Comparison of ENCODE assay signal across 26 cellular contexts in the genomic region with DNA sequence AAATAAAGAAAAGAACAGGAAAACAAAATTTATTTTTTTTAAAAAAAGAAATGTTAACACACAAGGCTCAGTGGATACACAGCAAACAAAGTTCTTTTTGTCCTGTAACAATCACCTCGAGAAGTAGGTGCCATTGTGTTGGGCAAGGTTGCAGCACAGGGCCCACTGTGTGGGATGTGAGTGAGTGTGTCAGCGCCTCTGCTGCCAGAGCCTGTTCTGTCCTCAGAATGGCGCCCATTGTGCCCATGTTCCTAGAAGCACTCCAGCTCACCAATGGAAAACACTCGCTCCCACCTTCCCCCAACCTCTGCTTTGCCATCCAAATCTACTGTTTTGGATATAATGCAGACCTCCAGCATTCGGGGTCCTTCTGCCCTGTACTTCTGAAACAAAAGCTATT.
"Had no signal": no experiment of that assay in that cellular context is flagged by ENCODE, and none has a peak within 500 bp of the region (broad histone marks: within the 10 kb centered on the region; RNA-seq: fewer than 3 reads in every experiment).

No MANE protein-coding gene starts in this region.

- H3K27me3 ChIP-seq: stomach, suprapubic skin, testis, thyroid gland, tibial artery, tibial nerve, transverse colon, upper lobe of left lung, upper lobe of right lung, uterus, vagina had no signal

- H3K9me3 ChIP-seq: stomach, suprapubic skin, testis, thoracic aorta, thyroid gland, tibial artery, tibial nerve, transverse colon, upper lobe of left lung, upper lobe of right lung, uterus, vagina had no signal

- H3K36me3 ChIP-seq: stomach, suprapubic skin, thoracic aorta, thyroid gland, tibial artery, tibial nerve, transverse colon, upper lobe of left lung, upper lobe of right lung, uterus, vagina had no signal

- H3K4me3 ChIP-seq: stomach, suprapubic skin, testis, thoracic aorta, thyroid gland, tibial artery, tibial nerve, transverse colon, upper lobe of left lung, upper lobe of right lung, uterus, vagina had no signal

- H3K4me1 ChIP-seq: stomach, suprapubic skin, testis, thyroid gland, tibial artery, tibial nerve, transverse colon, upper lobe of left lung, upper lobe of right lung, uterus, vagina had no signal

- DNase-seq: stimulated activated CD4-positive, alpha-beta T cell treated with anti-CD3 and anti-CD28 coated beads, Interleukin-2, amount 100 ng/mL, for 48 hours; stimulated activated CD4-positive, alpha-beta T cell treated with anti-CD3 and anti-CD28 coated beads, Interleukin-4, amount 100 ng/mL, for 1 hour; stimulated activated CD4-positive, alpha-beta T cell treated with anti-CD3 and anti-CD28 coated beads, Interleukin-4, amount 100 ng/mL, for 24 hours; stimulated activated CD4-positive, alpha-beta T cell treated with anti-CD3 and anti-CD28 coated beads, Interleukin-4, amount 100 ng/mL, for 4 hours; stimulated activated CD8-positive, alpha-beta memory T cell treated with anti-CD3 and anti-CD28 coated beads, Interleukin-4, amount 100 ng/mL, for 48 hours; stimulated activated naive B cell treated with anti-CD40 and anti-IgM and Interleukin-4, amounts not matched to agents 10 μg/mL and 1 μg/mL and 100 μg/mL, for 72 hours; stimulated activated naive CD4-positive, alpha-beta T cell; stimulated activated naive CD4-positive, alpha-beta T cell treated with Interleukin-2 at 50 U/mL for 16 hours; stimulated activated naive CD8-positive, alpha-beta T cell treated with anti-CD3 and anti-CD28 coated beads, Interleukin-15, amount 100 ng/mL, for 72 hours; stimulated activated naive CD8-positive, alpha-beta T cell treated with anti-CD3 and anti-CD28 coated beads, Interleukin-15, Interleukin-2, amounts not matched to agents 100 U/mL and 50 U/mL, for 24 hours; stomach; substantia nigra; testis; thyroid gland; tibial artery; transverse colon; trophoblast cell; upper lobe of left lung; upper lobe of right lung; uterus had no signal

- ATAC-seq: stimulated activated effector memory CD8-positive, alpha-beta T cell treated with anti-CD3 and anti-CD28 coated beads, Interleukin-12 subunit alpha, Interleukin-12 subunit beta, amount 100 ng/mL, for 72 hours; stimulated activated memory B cell treated with anti-CD40 and anti-IgM and Interleukin-4, amounts not matched to agents 10 μg/mL and 1 μg/mL and 100 μg/mL, for 72 hours; stimulated activated naive B cell treated with anti-CD40 and anti-IgM and Interleukin-4, amounts not matched to agents 10 μg/mL and 1 μg/mL and 100 μg/mL, for 72 hours; stimulated activated naive CD8-positive, alpha-beta T cell treated with anti-CD3 and anti-CD28 coated beads, Interleukin-15, amount 100 ng/mL, for 72 hours; stimulated activated naive CD8-positive, alpha-beta T cell treated with anti-CD3 and anti-CD28 coated beads, Interleukin-15, Interleukin-2, amounts not matched to agents 100 U/mL and 50 U/mL, for 24 hours; upper lobe of right lung had no signal

- H3K27ac ChIP-seq: stomach, suprapubic skin, testis, thoracic aorta, thyroid gland, tibial artery, tibial nerve, transverse colon, upper lobe of left lung, upper lobe of right lung, uterus, vagina had no signal
